Comparison of ENCODE assay signal across 9 cellular contexts in genomic region chr1:36400825-36401601, GRCh38. TPM values are rescaled to one million over a fixed set of nuclear protein-coding genes. Genes with fewer than 3 reads are reported as not detected.
DNase-seq lines count a peak whose midpoint lies in the region; ATAC-seq and TF ChIP-seq lines count a peak whose summit lies in the region.
"Had no signal": no experiment of that assay in that cellular context is flagged by ENCODE, and none has a peak within 500 bp of the region (broad histone marks: within the 10 kb centered on the region; RNA-seq: fewer than 3 reads in every experiment).

No MANE protein-coding gene starts in this region.

- peaks cover 0 to 31% (median 16%) of the 10 kb centered on the region in 3 donors for H3K4me1 ChIP-seq in esophagus squamous epithelium

- peak; percentile 68 for DNase-seq in GM10266 (ENCODE audit: extremely low spot score)
- DNase-seq in activated CD4-positive, alpha-beta T cell treated with anti-CD3 and anti-CD28 coated beads, Interleukin-2, amount 50 U/mL, for 48 hours, result peak; percentile 71 to 73
- DNase-seq in esophagus squamous epithelium (lab: John Stamatoyannopoulos, UW), result peak; percentile 49
- DNase-seq in natural killer cell treated with Interleukin-12 subunit alpha and Interleukin-12 subunit beta and Interleukin-15 and Interleukin-18, amount 100 ng/mL, for 72 hours (ENCODE audit: low spot score), result peak; percentile 97
- peak; percentile 86 for DNase-seq in type B pancreatic cell (ENCODE audit: extremely low spot score, unreplicated experiment)

- H3K27me3 ChIP-seq in esophagus squamous epithelium, result no peaks in the 10 kb centered on the region

- peaks cover 36 to 42% of the 10 kb centered on the region in 2 donors for H3K4me1 Mint-ChIP-seq in natural killer cell treated with Interleukin-12 subunit alpha and Interleukin-12 subunit beta and Interleukin-15 and Interleukin-18, amount 100 ng/mL, for 72 hours (ENCODE audit: low read depth in 2 of 2)
- H3K4me1 Mint-ChIP-seq in type B pancreatic cell (ENCODE audit: unreplicated experiment), result peaks cover 28% of the 10 kb centered on the region

- intact Hi-C loops in esophagus squamous epithelium (cut with DNase I), result no loop called here

- 75 to 91% methylated on average over 4 to 9 of the region's 22 CpGs for WGBS in esophagus squamous epithelium, 2 donors

- peak overlapping the region; percentile 92 for H3K4me3 Mint-ChIP-seq in natural killer cell treated with Interleukin-12 subunit alpha and Interleukin-12 subunit beta and Interleukin-15 and Interleukin-18, amount 100 ng/mL, for 72 hours
- peak overlapping the region; percentile 87 for H3K4me3 Mint-ChIP-seq in type B pancreatic cell

- peak overlapping the region in 3 of 4 donors; percentile 13 to 49 (median 20) for H3K4me3 ChIP-seq in esophagus squamous epithelium

- no peaks in the 10 kb centered on the region for H3K9me3 ChIP-seq in esophagus squamous epithelium

- peak in 1 of 4 donors; percentile 34 for TF ChIP-seq POLR2A in esophagus squamous epithelium (IDR thresholded peaks at IDR 0.05)

- no peaks in the 10 kb centered on the region for H3K27me3 Mint-ChIP-seq in natural killer cell treated with Interleukin-12 subunit alpha and Interleukin-12 subunit beta and Interleukin-15 and Interleukin-18, amount 100 ng/mL, for 72 hours
- no peaks in the 10 kb centered on the region for H3K27me3 Mint-ChIP-seq in type B pancreatic cell

- TF ChIP-seq CTCF in GM10266 (IDR thresholded peaks at IDR 0.05; ENCODE audit: control insufficient read depth, insufficient read depth, low read depth, missing control alignments) (peak; percentile 13), esophagus squamous epithelium (IDR thresholded peaks at IDR 0.05) (no peak), type B pancreatic cell (conservative IDR thresholded peaks at IDR 0.05) (peak; percentile 12)

- H3K9me3 Mint-ChIP-seq in natural killer cell treated with Interleukin-12 subunit alpha and Interleukin-12 subunit beta and Interleukin-15 and Interleukin-18, amount 100 ng/mL, for 72 hours, result no peaks in the 10 kb centered on the region
- H3K9me3 Mint-ChIP-seq in type B pancreatic cell, result no peaks in the 10 kb centered on the region

- H3K36me3 ChIP-seq in esophagus squamous epithelium, result no peaks in the 10 kb centered on the region

- peak overlapping the region in 2 of 4 donors; percentile 67 to 68 for H3K27ac ChIP-seq in esophagus squamous epithelium

- peak overlapping the region; percentile 95 to 98 for H3K27ac Mint-ChIP-seq in natural killer cell treated with Interleukin-12 subunit alpha and Interleukin-12 subunit beta and Interleukin-15 and Interleukin-18, amount 100 ng/mL, for 72 hours
- peak overlapping the region; percentile 91 for H3K27ac Mint-ChIP-seq in type B pancreatic cell

- no peaks in the 10 kb centered on the region for H3K36me3 Mint-ChIP-seq in natural killer cell treated with Interleukin-12 subunit alpha and Interleukin-12 subunit beta and Interleukin-15 and Interleukin-18, amount 100 ng/mL, for 72 hours
- no peaks in the 10 kb centered on the region for H3K36me3 Mint-ChIP-seq in type B pancreatic cell

- ATAC-seq in HG03565 (IDR thresholded peaks at IDR 0.05; ENCODE audit: unreplicated experiment) (peak; percentile 55), HG02642 (IDR thresholded peaks at IDR 0.05; ENCODE audit: poor library complexity, unreplicated experiment) (no peak), HG03139 (IDR thresholded peaks at IDR 0.05; ENCODE audit: unreplicated experiment) (no peak)
- peak; percentile 92 to 94 for ATAC-seq in natural killer cell treated with Interleukin-12 subunit alpha and Interleukin-12 subunit beta and Interleukin-15 and Interleukin-18, amount 100 ng/mL, for 72 hours
- ATAC-seq: Panc1 had no signal

RNA-seq across cellular contexts. Expression of gene LSM10, which starts 3.3 kb away (rescaled TPM):
- total RNA-seq in esophagus squamous epithelium (10 to 100 TPM in 3 of 4 donors, 1 to 10 TPM in 1; 8.5 to 29.4 (median 16.9) TPM), type B pancreatic cell (ENCODE audit: low replicate concordance) (32.3 and 36.4 TPM in 2 replicates)
- total RNA-seq in natural killer cell treated with Interleukin-12 subunit alpha and Interleukin-12 subunit beta and Interleukin-15 and Interleukin-18, amount 100 ng/mL, for 72 hours, result 10 to 100 TPM; 56.6 to 58.1 TPM

RNA-seq across cellular contexts. Expression of gene STK40, which starts 15.3 kb away (rescaled TPM):
- total RNA-seq in esophagus squamous epithelium, result 10 to 100 TPM; 34.5 to 59.7 (median 42.3) TPM
- total RNA-seq in natural killer cell treated with Interleukin-12 subunit alpha and Interleukin-12 subunit beta and Interleukin-15 and Interleukin-18, amount 100 ng/mL, for 72 hours, result 10 to 100 TPM; 58.2 to 76.1 TPM
- total RNA-seq in type B pancreatic cell (ENCODE audit: low replicate concordance), result 58.5 and 59.5 TPM in 2 replicates

RNA-seq across cellular contexts. Expression of gene OSCP1, which starts 49.2 kb away (rescaled TPM):
- total RNA-seq in esophagus squamous epithelium (1 to 10 TPM; 2.4 to 6.8 (median 4.5) TPM), type B pancreatic cell (ENCODE audit: low replicate concordance) (12.4 and 15.3 TPM in 2 replicates)
- 1 to 10 TPM in 1 of 2 donors, under 1 TPM in 1; 0.59 to 1.2 TPM for total RNA-seq in natural killer cell treated with Interleukin-12 subunit alpha and Interleukin-12 subunit beta and Interleukin-15 and Interleukin-18, amount 100 ng/mL, for 72 hours

Comparison
In these comparisons a context has a peak if more than half of its experiments do, and no peak if none do; other contexts are left out.
1. CTCF ChIP-seq: peak in GM10266 (single experiment) and type B pancreatic cell (single experiment); none in esophagus squamous epithelium (0 of 6).
2. ATAC-seq: peak in HG03565 (single experiment) and natural killer cell treated with Interleukin-12 subunit alpha and Interleukin-12 subunit beta and Interleukin-15 and Interleukin-18, amount 100 ng/mL, for 72 hours (2 of 2); none in HG02642 (single experiment) and HG03139 (single experiment).
3. Peak in every context shown above with its lines, with median percentiles within 50 percentile points of each other: DNase-seq.